In genomic region chr1:172588296-172589291, GRCh38 we compare ENCODE assay signal across 9 cellular contexts. TPM values are rescaled to one million over a fixed set of nuclear protein-coding genes. Genes with fewer than 3 reads are reported as not detected.
A peak's percentile ranks its signal among the peaks of the same experiment; 100 is the strongest.
DNase-seq lines count a peak whose midpoint lies in the region; ATAC-seq and TF ChIP-seq lines count a peak whose summit lies in the region.
"Had no signal": no experiment of that assay in that cellular context is flagged by ENCODE, and none has a peak within 500 bp of the region (broad histone marks: within the 10 kb centered on the region; RNA-seq: fewer than 3 reads in every experiment).

No MANE protein-coding gene starts in this region.

- H3K4me2 ChIP-seq in smooth muscle cell, result peak overlapping the region; percentile 79

- H3K27me3 ChIP-seq in Panc1 (ENCODE audit: control insufficient read depth, insufficient read depth, low read length) (no peaks in the 10 kb centered on the region), smooth muscle cell (ENCODE audit: low read depth) (no peaks in the 10 kb centered on the region), colonic mucosa (no peaks in the 10 kb centered on the region)

- TF ChIP-seq CTCF in Panc1 (IDR thresholded peaks at IDR 0.05) (no peak), smooth muscle cell (IDR thresholded peaks at IDR 0.05; ENCODE audit: borderline replicate concordance, insufficient read depth, poor library complexity, severe bottlenecking) (no peak), colonic mucosa (IDR thresholded peaks at IDR 0.05) (no peak)

- intact Hi-C loops in Panc1 (cut with micrococcal nuclease; ENCODE audit: unreplicated experiment) (no loop called here), colonic mucosa (cut with DNase I) (no loop called here)

- no TSS peak for BruUV-seq in Panc1 (replicated peaks; lab: Mats Ljungman, UMichigan)

- H3K9me3 ChIP-seq in Panc1 (ENCODE audit: control insufficient read depth, insufficient read depth, low read depth, low read length) (no peaks in the 10 kb centered on the region), smooth muscle cell (replicated peaks; ENCODE audit: low read depth) (no peaks in the 10 kb centered on the region), colonic mucosa (no peaks in the 10 kb centered on the region)

- DNase-seq in activated CD4-positive, CD25-positive, alpha-beta regulatory T cell treated with anti-CD3 and anti-CD28 coated beads, Interleukin-2, amount 50 U/mL, for 72 hours, result no peak
- DNase-seq in Panc1 (ENCODE audit: low read depth, low spot score), result no peak
- DNase-seq in dedifferentiated amniotic fluid mesenchymal stem cell (ENCODE audit: extremely low spot score), result peak; percentile 52
- no peak for DNase-seq in smooth muscle cell (lab: John Stamatoyannopoulos, UW; ENCODE audit: unreplicated experiment)
- DNase-seq in colonic mucosa, result no peak
- DNase-seq in NCI-H128 (lab: John Stamatoyannopoulos, UW; ENCODE audit: unreplicated experiment), result no peak
- DNase-seq: head of caudate nucleus had no signal

- H3K4me3 ChIP-seq in Panc1 (ENCODE audit: low read depth in 2 of 2, low read length in 2 of 2), result no peak overlapping the region
- H3K4me3 ChIP-seq in smooth muscle cell, result no peak overlapping the region
- H3K4me3 ChIP-seq in colonic mucosa, result no peak overlapping the region

- no peaks in the 10 kb centered on the region for H3K4me1 ChIP-seq in Panc1 (ENCODE audit: control insufficient read depth, insufficient read depth, low read length)
- peaks cover 13% of the 10 kb centered on the region for H3K4me1 ChIP-seq in smooth muscle cell (ENCODE audit: low read depth)
- no peaks in the 10 kb centered on the region for H3K4me1 ChIP-seq in colonic mucosa

- POLR2A ChIA-PET in Panc1 (lab: Charles Lee), result no interaction called here

- H3K9ac ChIP-seq in smooth muscle cell (ENCODE audit: low read depth), result peak overlapping the region; percentile 20
- no peak overlapping the region for H3K9ac ChIP-seq in colonic mucosa (ENCODE audit: low read depth in 2 of 2, low read length in 2 of 2)

- H3K36me3 ChIP-seq in Panc1 (ENCODE audit: control insufficient read depth, insufficient read depth, low read length) (peaks cover 14% of the 10 kb centered on the region), smooth muscle cell (ENCODE audit: low read depth) (peaks cover 15% of the 10 kb centered on the region), colonic mucosa (peaks cover 5% of the 10 kb centered on the region)

- H3K27ac ChIP-seq in Panc1 (ENCODE audit: low read length) (no peak overlapping the region), smooth muscle cell (ENCODE audit: low read depth) (peak overlapping the region; percentile 85), colonic mucosa (no peak overlapping the region)

- no peaks in the 10 kb centered on the region for H4K20me1 ChIP-seq in smooth muscle cell (ENCODE audit: low read depth)

- peak; percentile 48 to 76 for ATAC-seq in activated CD4-positive, CD25-positive, alpha-beta regulatory T cell treated with anti-CD3 and anti-CD28 coated beads, Interleukin-2, amount 50 U/mL, for 24 hours
- ATAC-seq in Panc1 (0 out of 2 replicates have a peak, but pooled peaks have one; percentile 51), GM18858 (IDR thresholded peaks at IDR 0.05; ENCODE audit: unreplicated experiment) (no peak)

- in situ Hi-C loops in Panc1 (cut with HindIII; ENCODE audit: low pct_unique_long_range_greater_than_20kb, low sequenced_read_pairs), result no loop called here

- CTCF ChIA-PET in Panc1 (lab: Charles Lee), result no interaction called here

- no peak overlapping the region for H2AFZ ChIP-seq in smooth muscle cell (ENCODE audit: low read depth)

- H3F3A ChIP-seq in smooth muscle cell (ENCODE audit: low read depth), result peaks cover 37% of the 10 kb centered on the region

- peaks cover 16% of the 10 kb centered on the region for H3K79me2 ChIP-seq in smooth muscle cell (ENCODE audit: low read depth)

- 35% methylated on average over 7 of the region's 7 CpGs for WGBS in smooth muscle cell (ENCODE audit: low lambda C conversion rate)

RNA-seq across cellular contexts. Expression of gene SUCO, which starts 55.6 kb away (rescaled TPM):
- 31.3 TPM for total RNA-seq in Panc1 (2021; ENCODE audit: unreplicated experiment)
- polyA plus RNA-seq in Panc1 (2012; ENCODE audit: insufficient read length), result 9.9 TPM
- 86.0 and 96.7 TPM in 2 replicates for total RNA-seq in smooth muscle cell
- 16.9 and 28.7 TPM in 2 replicates for polyA plus RNA-seq in smooth muscle cell
- total RNA-seq in colonic mucosa, result 10 to 100 TPM; 24.6 to 26.7 TPM
